8 cellular contexts compared by ENCODE assay signal in genomic region chr12:109714913-109715244, GRCh38. TPM values are rescaled to one million over a fixed set of nuclear protein-coding genes. Genes with fewer than 3 reads are reported as not detected.
DNase-seq lines count a peak whose midpoint lies in the region; ATAC-seq and TF ChIP-seq lines count a peak whose summit lies in the region.

No MANE protein-coding gene starts in this region.

- H3K9me3 Mint-ChIP-seq in activated T-cell treated with anti-CD3 and anti-CD28 coated beads, Interleukin-2, amount 50 U/mL, for 72 hours, result no peaks in the 10 kb centered on the region
- no peaks in the 10 kb centered on the region for H3K9me3 Mint-ChIP-seq in activated naive CD8-positive, alpha-beta T cell (ENCODE audit: low read depth)

- H3K27ac ChIP-seq in liver (ENCODE audit: low read depth in 1 of 2, low read length in 2 of 2) (peak overlapping the region in 1 of 2 donors; percentile 82), testis (peak overlapping the region; percentile 64 to 70)

- H3K9me3 ChIP-seq in liver (ENCODE audit: control insufficient read depth in 4 of 4, low read length in 3 of 4) (no peaks in the 10 kb centered on the region), testis (no peaks in the 10 kb centered on the region)

- peak overlapping the region; percentile 16 to 47 for H3K4me3 Mint-ChIP-seq in activated T-cell treated with anti-CD3 and anti-CD28 coated beads, Interleukin-2, amount 50 U/mL, for 72 hours
- H3K4me3 Mint-ChIP-seq in activated naive CD8-positive, alpha-beta T cell, result peak overlapping the region; percentile 53

- intact Hi-C loops in testis (cut with DNase I; ENCODE audit: low total_unique reads), result no loop called here

- H3K4me3 ChIP-seq in liver (ENCODE audit: low read depth in 1 of 3, low read length in 3 of 3), result peak overlapping the region in 2 of 3 donors; percentile 5 to 67
- H3K4me3 ChIP-seq in testis, result peak overlapping the region; percentile 69 to 70

- H3K36me3 ChIP-seq in liver (ENCODE audit: control insufficient read depth in 4 of 4, insufficient read depth in 3 of 4, low read depth in 1 of 4, low read length in 3 of 4) (no peaks in the 10 kb centered on the region), testis (ENCODE audit: low read depth, missing control alignments) (no peaks in the 10 kb centered on the region)

- no peak for ATAC-seq in activated T-cell treated with anti-CD3 and anti-CD28 coated beads, Interleukin-2, amount 50 U/mL, for 72 hours (replicated peaks in 1 of 2)

- no peak for TF ChIP-seq POLR2A in testis (IDR thresholded peaks at IDR 0.05)

- no peak overlapping the region for H3K9ac ChIP-seq in liver (ENCODE audit: low read depth in 1 of 2, low read length in 2 of 2)

- no peak overlapping the region for H3K27ac Mint-ChIP-seq in activated T-cell treated with anti-CD3 and anti-CD28 coated beads, Interleukin-2, amount 50 U/mL, for 72 hours
- no peak overlapping the region for H3K27ac Mint-ChIP-seq in activated naive CD8-positive, alpha-beta T cell

- no peaks in the 10 kb centered on the region for H3K36me3 Mint-ChIP-seq in activated T-cell treated with anti-CD3 and anti-CD28 coated beads, Interleukin-2, amount 50 U/mL, for 72 hours (ENCODE audit: insufficient read depth in 2 of 2)
- H3K36me3 Mint-ChIP-seq in activated naive CD8-positive, alpha-beta T cell, result no peaks in the 10 kb centered on the region

- TF ChIP-seq RAD21 in liver (IDR thresholded peaks at IDR 0.05), result no peak

- peaks cover 39% of the 10 kb centered on the region for H3K27me3 Mint-ChIP-seq in activated T-cell treated with anti-CD3 and anti-CD28 coated beads, Interleukin-2, amount 50 U/mL, for 72 hours (ENCODE audit: low read depth)
- H3K27me3 Mint-ChIP-seq in activated naive CD8-positive, alpha-beta T cell, result peaks cover 27% of the 10 kb centered on the region

- WGBS in liver, result 18% methylated on average over 13 of the region's 13 CpGs
- 23 to 36% methylated on average over 5 to 13 of the region's 13 CpGs for WGBS in testis, 2 donors

- DNase-seq in activated T-cell treated with anti-CD3 and anti-CD28 coated beads, Interleukin-2, amount 50 U/mL, for 72 hours, result no peak
- no peak for DNase-seq in activated T-cell treated with anti-CD3 and anti-CD28 coated beads, Interleukin-2, amount 50 U/mL, for 1 hour
- DNase-seq in testis, result no peak
- no peak for DNase-seq in HK-2 (ENCODE audit: unreplicated experiment)
- no peak for DNase-seq in DMS 273 (lab: John Stamatoyannopoulos, UW; ENCODE audit: unreplicated experiment)
- no peak for DNase-seq in A172 (ENCODE audit: low spot score)

- H3K27me3 ChIP-seq in liver (ENCODE audit: control insufficient read depth in 4 of 4, insufficient read depth in 4 of 4, low read length in 3 of 4), result no peaks in the 10 kb centered on the region
- no peaks in the 10 kb centered on the region for H3K27me3 ChIP-seq in testis

- no peaks in the 10 kb centered on the region for H3K4me1 Mint-ChIP-seq in activated T-cell treated with anti-CD3 and anti-CD28 coated beads, Interleukin-2, amount 50 U/mL, for 72 hours (ENCODE audit: low read depth)
- peaks cover 3% of the 10 kb centered on the region for H3K4me1 Mint-ChIP-seq in activated naive CD8-positive, alpha-beta T cell (ENCODE audit: low read depth)

- H3K4me1 ChIP-seq in liver (ENCODE audit: control insufficient read depth in 4 of 4, insufficient read depth in 4 of 4, low read length in 3 of 4) (peaks cover 23 to 68% (median 58%) of the 10 kb centered on the region in 4 donors), testis (peaks cover 58% of the 10 kb centered on the region)

- TF ChIP-seq CTCF in liver (IDR thresholded peaks at IDR 0.05; ENCODE audit: low read depth, low read length, missing input control) (no peak), testis (IDR thresholded peaks at IDR 0.05) (no peak)

TF ChIP-seq in liver, 16 proteins besides CTCF, POLR2A, EP300 and RAD21:
- TF ChIP-seq RXRA (IDR thresholded peaks at IDR 0.05), result no peak
- no peak for TF ChIP-seq TAF1 (conservative IDR thresholded peaks at IDR 0.05)
- TF ChIP-seq MAX (IDR thresholded peaks at IDR 0.05), result no peak
- no peak for TF ChIP-seq SP1 (IDR thresholded peaks at IDR 0.05)

RNA-seq across cellular contexts. Expression of gene FAM222A, which starts 1.3 kb away (rescaled TPM):
- total RNA-seq in activated T-cell treated with anti-CD3 and anti-CD28 coated beads, Interleukin-2, amount 50 U/mL, for 72 hours, result under 1 TPM; 0.53 to 0.55 TPM
- total RNA-seq in liver, result 1 to 10 TPM; 1.8 to 2.2 TPM
- polyA plus RNA-seq in liver, result 1 to 10 TPM in 1 of 2 donors, under 1 TPM in 1; 0.97 to 2.0 TPM
- total RNA-seq in testis, result 10 to 100 TPM; 75.7 to 78.6 TPM
- 34.5 TPM for polyA plus RNA-seq in testis (ENCODE audit: insufficient read depth, low read depth, low replicate concordance)
- total RNA-seq in A172 (2014; rRNA removed; shearing (Covaris generic)), result 3.7 and 4.2 TPM in 2 replicates

Comparison
In these comparisons a context has a peak if more than half of its experiments do, and no peak if none do; other contexts are left out.
1. RNA of gene FAM222A, which starts 1.3 kb away (total RNA-seq): 75.7 to 78.6 TPM in testis; 3.7 to 4.2 TPM in A172, 1.8 to 2.2 TPM in liver and 0.53 to 0.55 TPM in activated T-cell treated with anti-CD3 and anti-CD28 coated beads, Interleukin-2, amount 50 U/mL, for 72 hours; every median in the first group is over 10 times any median in the second.